ENCODE assay signal across 1 cellular context in the genomic region with DNA sequence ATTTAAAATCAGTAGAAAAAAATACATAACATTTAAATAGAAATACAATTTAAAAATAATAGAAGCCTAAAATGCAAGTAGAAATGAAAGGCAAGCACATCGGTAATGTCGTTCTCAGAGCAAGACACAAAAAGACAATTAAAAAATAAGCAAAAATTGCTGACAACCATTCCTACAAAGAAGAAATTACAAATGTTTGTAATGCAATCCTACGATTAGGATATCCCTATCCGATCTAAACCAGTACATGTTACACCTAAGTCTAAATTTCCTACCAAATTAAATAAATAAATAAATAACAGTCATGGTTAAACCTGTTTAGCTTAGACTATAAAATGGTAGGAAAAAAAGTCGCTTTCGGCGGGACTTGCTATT.
TF ChIP-seq lines count a peak whose summit lies in the region.

No MANE protein-coding gene starts in this region.

TF ChIP-seq in SK-N-SH treated with all-trans-retinoic acid at 6 μM for 48 hours, 23 proteins besides CTCF, POLR2A, EP300 and RAD21 (continued from another document):
- TF ChIP-seq, protein P1, sequence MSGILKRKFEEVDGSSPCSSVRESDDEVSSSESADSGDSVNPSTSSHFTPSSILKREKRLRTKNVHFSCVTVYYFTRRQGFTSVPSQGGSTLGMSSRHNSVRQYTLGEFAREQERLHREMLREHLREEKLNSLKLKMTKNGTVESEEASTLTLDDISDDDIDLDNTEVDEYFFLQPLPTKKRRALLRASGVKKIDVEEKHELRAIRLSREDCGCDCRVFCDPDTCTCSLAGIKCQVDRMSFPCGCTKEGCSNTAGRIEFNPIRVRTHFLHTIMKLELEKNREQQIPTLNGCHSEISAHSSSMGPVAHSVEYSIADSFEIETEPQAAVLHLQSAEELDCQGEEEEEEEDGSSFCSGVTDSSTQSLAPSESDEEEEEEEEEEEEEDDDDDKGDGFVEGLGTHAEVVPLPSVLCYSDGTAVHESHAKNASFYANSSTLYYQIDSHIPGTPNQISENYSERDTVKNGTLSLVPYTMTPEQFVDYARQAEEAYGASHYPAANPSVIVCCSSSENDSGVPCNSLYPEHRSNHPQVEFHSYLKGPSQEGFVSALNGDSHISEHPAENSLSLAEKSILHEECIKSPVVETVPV (CRISPR knock-in tag; IDR thresholded peaks at IDR 0.05): no peak
- TF ChIP-seq ESRRG (CRISPR knock-in tag; IDR thresholded peaks at IDR 0.05) (no peak), SNAI2 (CRISPR knock-in tag; IDR thresholded peaks at IDR 0.05) (no peak), TCF4 (CRISPR knock-in tag; IDR thresholded peaks at IDR 0.05; ENCODE audit: borderline replicate concordance) (no peak), ZFP3 (CRISPR knock-in tag; IDR thresholded peaks at IDR 0.05) (no peak), ZFP30 (CRISPR knock-in tag; IDR thresholded peaks at IDR 0.05) (no peak), ZC3H10 (CRISPR knock-in tag; IDR thresholded peaks at IDR 0.05) (no peak), OSR1 (CRISPR knock-in tag; IDR thresholded peaks at IDR 0.05) (no peak), TOX (CRISPR knock-in tag; IDR thresholded peaks at IDR 0.05; ENCODE audit: borderline replicate concordance) (no peak), ZNF70 (CRISPR knock-in tag; IDR thresholded peaks at IDR 0.05) (no peak), ISL1 (CRISPR knock-in tag; IDR thresholded peaks at IDR 0.05) (no peak), GLIS3 (CRISPR knock-in tag; IDR thresholded peaks at IDR 0.05) (no peak), ZNF8 (CRISPR knock-in tag; IDR thresholded peaks at IDR 0.05) (no peak), ARNTL (CRISPR knock-in tag; IDR thresholded peaks at IDR 0.05; ENCODE audit: borderline replicate concordance, low read depth) (no peak), BACH2 (CRISPR knock-in tag; IDR thresholded peaks at IDR 0.05; ENCODE audit: borderline replicate concordance) (no peak), CSDC2 (CRISPR knock-in tag; IDR thresholded peaks at IDR 0.05) (no peak), ZNF565 (CRISPR knock-in tag; conservative IDR thresholded peaks at IDR 0.05; ENCODE audit: low read depth) (no peak)
- TF ChIP-seq, protein P2, sequence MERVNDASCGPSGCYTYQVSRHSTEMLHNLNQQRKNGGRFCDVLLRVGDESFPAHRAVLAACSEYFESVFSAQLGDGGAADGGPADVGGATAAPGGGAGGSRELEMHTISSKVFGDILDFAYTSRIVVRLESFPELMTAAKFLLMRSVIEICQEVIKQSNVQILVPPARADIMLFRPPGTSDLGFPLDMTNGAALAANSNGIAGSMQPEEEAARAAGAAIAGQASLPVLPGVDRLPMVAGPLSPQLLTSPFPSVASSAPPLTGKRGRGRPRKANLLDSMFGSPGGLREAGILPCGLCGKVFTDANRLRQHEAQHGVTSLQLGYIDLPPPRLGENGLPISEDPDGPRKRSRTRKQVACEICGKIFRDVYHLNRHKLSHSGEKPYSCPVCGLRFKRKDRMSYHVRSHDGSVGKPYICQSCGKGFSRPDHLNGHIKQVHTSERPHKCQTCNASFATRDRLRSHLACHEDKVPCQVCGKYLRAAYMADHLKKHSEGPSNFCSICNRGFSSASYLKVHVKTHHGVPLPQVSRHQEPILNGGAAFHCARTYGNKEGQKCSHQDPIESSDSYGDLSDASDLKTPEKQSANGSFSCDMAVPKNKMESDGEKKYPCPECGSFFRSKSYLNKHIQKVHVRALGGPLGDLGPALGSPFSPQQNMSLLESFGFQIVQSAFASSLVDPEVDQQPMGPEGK (CRISPR knock-in tag; IDR thresholded peaks at IDR 0.05; ENCODE audit: borderline replicate concordance): no peak
- TF ChIP-seq, protein P3, sequence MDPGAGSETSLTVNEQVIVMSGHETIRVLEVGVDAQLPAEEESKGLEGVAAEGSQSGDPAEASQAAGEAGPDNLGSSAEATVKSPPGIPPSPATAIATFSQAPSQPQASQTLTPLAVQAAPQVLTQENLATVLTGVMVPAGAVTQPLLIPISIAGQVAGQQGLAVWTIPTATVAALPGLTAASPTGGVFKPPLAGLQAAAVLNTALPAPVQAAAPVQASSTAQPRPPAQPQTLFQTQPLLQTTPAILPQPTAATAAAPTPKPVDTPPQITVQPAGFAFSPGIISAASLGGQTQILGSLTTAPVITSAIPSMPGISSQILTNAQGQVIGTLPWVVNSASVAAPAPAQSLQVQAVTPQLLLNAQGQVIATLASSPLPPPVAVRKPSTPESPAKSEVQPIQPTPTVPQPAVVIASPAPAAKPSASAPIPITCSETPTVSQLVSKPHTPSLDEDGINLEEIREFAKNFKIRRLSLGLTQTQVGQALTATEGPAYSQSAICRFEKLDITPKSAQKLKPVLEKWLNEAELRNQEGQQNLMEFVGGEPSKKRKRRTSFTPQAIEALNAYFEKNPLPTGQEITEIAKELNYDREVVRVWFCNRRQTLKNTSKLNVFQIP (CRISPR knock-in tag; IDR thresholded peaks at IDR 0.05; ENCODE audit: borderline replicate concordance, low read depth): no peak
